ENCODE assay signal across 21 cellular contexts in the genomic region with DNA sequence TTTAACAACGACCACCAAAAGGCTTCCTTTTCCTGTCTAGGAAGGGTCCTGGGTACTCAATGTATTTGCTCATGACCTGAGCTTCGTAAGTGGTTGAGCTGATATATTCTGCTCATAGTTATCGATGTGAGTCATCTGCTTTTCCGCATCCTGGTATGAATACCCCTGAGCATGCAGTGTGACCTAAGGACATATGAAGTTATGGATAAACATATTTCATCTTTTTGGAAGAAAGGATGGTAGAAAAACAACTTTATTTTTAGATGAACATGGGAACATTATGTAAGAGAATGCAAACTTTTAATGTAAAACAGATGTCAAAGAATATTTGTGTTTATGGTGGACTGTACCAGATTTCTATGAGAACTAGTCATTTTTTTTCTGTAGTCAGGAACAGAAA. TPM values are rescaled to one million over a fixed set of nuclear protein-coding genes. Genes with fewer than 3 reads are reported as not detected.
"Had no signal": no experiment of that assay in that cellular context is flagged by ENCODE, and none has a peak within 500 bp of the region (broad histone marks: within the 10 kb centered on the region; RNA-seq: fewer than 3 reads in every experiment).

No MANE protein-coding gene starts in this region.

- H3K4me3 ChIP-seq: ascending aorta, colonic mucosa, esophagus squamous epithelium, hepatocyte, left lung, skin epidermis, tibial nerve, uterus had no signal

- H3K27ac Mint-ChIP-seq: activated CD4-positive, alpha-beta T cell treated with anti-CD3 and anti-CD28 coated beads, Interleukin-2, amount 10 ng/mL, durations not matched to agents 7 days and 5 days; naive thymus-derived CD4-positive, alpha-beta T cell; T-helper 2 cell treated with Interferon-gamma antibody and Interleukin-4, amounts not matched to agents 5 μg/mL and 100 μg/mL, for 36 hours had no signal

- H3K27me3 ChIP-seq: ascending aorta, colonic mucosa, esophagus squamous epithelium, hepatocyte, left lung, tibial nerve, uterus had no signal

- H3K4me3 Mint-ChIP-seq: activated CD4-positive, alpha-beta T cell treated with anti-CD3 and anti-CD28 coated beads, Interleukin-2, amount 10 ng/mL, durations not matched to agents 7 days and 5 days; naive thymus-derived CD4-positive, alpha-beta T cell; T-helper 2 cell treated with Interferon-gamma antibody and Interleukin-4, amounts not matched to agents 5 μg/mL and 100 μg/mL, for 36 hours had no signal

- H3K36me3 Mint-ChIP-seq: naive thymus-derived CD4-positive, alpha-beta T cell had no signal

- H3K4me1 Mint-ChIP-seq: activated CD4-positive, alpha-beta T cell treated with anti-CD3 and anti-CD28 coated beads, Interleukin-2, amount 10 ng/mL, durations not matched to agents 7 days and 5 days; naive thymus-derived CD4-positive, alpha-beta T cell had no signal

- ATAC-seq: left lung; naive thymus-derived CD4-positive, alpha-beta T cell had no signal

- H3K27ac ChIP-seq: ascending aorta, colonic mucosa, esophagus squamous epithelium, hepatocyte, left lung, parathyroid adenoma, tibial nerve, uterus had no signal

- H3K36me3 ChIP-seq: ascending aorta, colonic mucosa, esophagus squamous epithelium, left lung, tibial nerve, uterus had no signal

- H3K9me3 Mint-ChIP-seq: activated CD4-positive, alpha-beta T cell treated with anti-CD3 and anti-CD28 coated beads, Interleukin-2, amount 10 ng/mL, durations not matched to agents 7 days and 5 days had no signal

- DNase-seq: activated CD4-positive, alpha-beta T cell treated with anti-CD3 and anti-CD28 coated beads, Interleukin-2, amount 10 ng/mL, durations not matched to agents 7 days and 5 days; activated CD4-positive, CD25-positive, alpha-beta regulatory T cell; activated CD8-positive, alpha-beta memory T cell treated with anti-CD3 and anti-CD28 coated beads for 24 hours; activated naive CD4-positive, alpha-beta T cell; caudate nucleus; colonic mucosa; esophagus squamous epithelium; kidney; left lung; mammary epithelial cell; naive thymus-derived CD4-positive, alpha-beta T cell; stimulated activated CD4-positive, alpha-beta T cell treated with anti-CD3 and anti-CD28 coated beads, Interleukin-4, amount 100 ng/mL, for 24 hours; stimulated activated naive CD4-positive, alpha-beta T cell; substantia nigra; uterus had no signal

- H3K27me3 Mint-ChIP-seq: activated CD4-positive, alpha-beta T cell treated with anti-CD3 and anti-CD28 coated beads, Interleukin-2, amount 10 ng/mL, durations not matched to agents 7 days and 5 days; naive thymus-derived CD4-positive, alpha-beta T cell had no signal

RNA-seq across cellular contexts. Expression of gene TRPC6, which starts 28.4 kb away (rescaled TPM):
- total RNA-seq: activated CD4-positive, alpha-beta T cell treated with anti-CD3 and anti-CD28 coated beads, Interleukin-2, amount 10 ng/mL, durations not matched to agents 7 days and 5 days; naive thymus-derived CD4-positive, alpha-beta T cell had no signal
